ENCODE assay signal across 8 cellular contexts in the genomic region with DNA sequence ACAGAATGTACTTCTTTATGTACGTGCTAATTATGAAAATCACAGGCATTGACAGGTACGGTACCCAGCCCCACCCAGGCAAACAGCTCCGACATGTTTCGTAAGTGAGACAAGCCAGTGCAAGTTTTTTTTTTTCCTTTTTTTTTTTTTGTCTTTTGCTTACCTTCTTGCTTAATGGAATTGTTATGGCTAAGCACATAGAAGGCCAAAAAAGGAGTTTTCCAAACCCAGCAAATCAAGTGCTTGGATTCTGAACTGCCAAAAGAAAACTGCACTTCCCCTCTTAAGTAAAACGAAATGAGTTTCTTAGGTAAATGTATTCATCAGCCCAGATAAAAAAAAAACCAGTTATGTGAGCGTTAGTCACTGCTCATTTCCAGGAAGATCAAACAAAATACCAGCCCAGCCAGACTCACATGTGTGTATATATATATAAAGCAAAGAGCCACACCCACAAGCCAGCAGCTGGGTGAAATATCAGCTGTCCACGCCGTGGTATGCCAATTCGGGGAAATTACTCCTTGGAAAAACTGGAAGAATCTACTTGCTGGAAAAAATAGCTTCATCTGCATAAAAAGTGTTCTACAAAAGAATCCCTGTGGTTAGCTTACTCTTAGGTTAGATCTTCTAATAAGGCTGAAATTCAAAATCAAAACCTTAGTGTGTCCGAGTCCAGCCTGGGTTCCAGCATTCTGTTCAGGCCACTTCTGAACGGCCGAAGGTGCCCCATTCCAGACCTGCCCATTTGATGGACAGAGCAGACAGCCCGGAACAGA. TPM values are rescaled to one million over a fixed set of nuclear protein-coding genes. Genes with fewer than 3 reads are reported as not detected.
DNase-seq lines count a peak whose midpoint lies in the region; ATAC-seq and TF ChIP-seq lines count a peak whose summit lies in the region.

No MANE protein-coding gene starts in this region.

- no TSS peak for BruUV-seq in PC-3 (replicated peaks; lab: Mats Ljungman, UMichigan)

- peak overlapping the region; percentile 86 for H3K27ac ChIP-seq in PC-3 (ENCODE audit: low read length)
- H3K27ac ChIP-seq in adipose tissue (ENCODE audit: low read depth, low read length), result peak overlapping the region; percentile 61
- peak overlapping the region; percentile 77 for H3K27ac ChIP-seq in hepatocyte

- no peaks in the 10 kb centered on the region for H3K27me3 ChIP-seq in PC-3 (ENCODE audit: low read length)
- H3K27me3 ChIP-seq in hepatocyte, result no peaks in the 10 kb centered on the region

- H3K9me2 ChIP-seq in PC-3 (replicated peaks; ENCODE audit: low read length) (no peaks in the 10 kb centered on the region), hepatocyte (replicated peaks; ENCODE audit: insufficient read depth) (no peaks in the 10 kb centered on the region)

- H3K79me2 ChIP-seq in PC-3 (ENCODE audit: low read length), result peaks cover 41% of the 10 kb centered on the region
- H3K79me2 ChIP-seq in hepatocyte, result peaks cover 42% of the 10 kb centered on the region

- H3K4me3 ChIP-seq in PC-3 (ENCODE audit: low read length), result no peak overlapping the region
- no peak overlapping the region for H3K4me3 ChIP-seq in hepatocyte

- POLR2A ChIA-PET in PC-3 (lab: Charles Lee; ENCODE audit: unreplicated experiment), result interaction anchor here (0.6 to 1.2 kb wide), 6 partner anchors 8 to 803 kb away, joined by 3 to 17 read pairs (median 4); partner anchors contain the start of gene KLF6

- H3K4me2 ChIP-seq in PC-3 (ENCODE audit: low read length), result peak overlapping the region; percentile 46
- peak overlapping the region; percentile 78 for H3K4me2 ChIP-seq in hepatocyte

- peak; percentile 97 for DNase-seq in DMS53 (lab: John Stamatoyannopoulos, UW)
- peak; percentile 83 for DNase-seq in PC-3
- DNase-seq in hepatocyte (ENCODE audit: low spot score), result peak; percentile 77
- DNase-seq in stimulated activated naive CD4-positive, alpha-beta T cell (lab: John Stamatoyannopoulos, UW), result peak; percentile 19 to 67 (median 43)
- no peak for DNase-seq in NCI-H2227 treated with DMSO at 0.1 percent for 48 hours (lab: John Stamatoyannopoulos, UW)

- H4K20me1 ChIP-seq in PC-3 (ENCODE audit: low read length), result peaks cover 41% of the 10 kb centered on the region
- peaks cover 44% of the 10 kb centered on the region for H4K20me1 ChIP-seq in hepatocyte (ENCODE audit: insufficient read depth, poor library complexity, severe bottlenecking)

- WGBS in adipose tissue, 3 donors, result 37 to 48% (median 42%) methylated on average over 13 of the region's 13 CpGs
- WGBS in hepatocyte (ENCODE audit: low lambda C conversion rate, missing lambda C conversion rate), result 65% methylated on average over 13 of the region's 13 CpGs

- no peak for TF ChIP-seq CTCF in PC-3 (conservative IDR thresholded peaks at IDR 0.05; ENCODE audit: low read depth, low read length)
- TF ChIP-seq CTCF in hepatocyte (IDR thresholded peaks at IDR 0.05; ENCODE audit: poor library complexity), result no peak

- ATAC-seq in PC-3, result peak; percentile 18
- no peak for ATAC-seq in HG03457 (IDR thresholded peaks at IDR 0.05; ENCODE audit: unreplicated experiment)
- ATAC-seq in HG02798 (IDR thresholded peaks at IDR 0.05; ENCODE audit: poor library complexity, unreplicated experiment), result no peak

- intact Hi-C loops in PC-3 (cut with micrococcal nuclease), result loop anchor here (1.0 to 5.0 kb wide), 4 partner anchors 37 to 580 kb away; no protein-coding TSS in a partner anchor

- CTCF ChIA-PET in PC-3 (lab: Charles Lee), result interaction anchor here (1.0 kb wide), 1 partner anchor 579 kb away, joined by 3 read pairs; no protein-coding TSS in a partner anchor

- H2AFZ ChIP-seq in PC-3 (ENCODE audit: low read length) (no peak overlapping the region), hepatocyte (no peak overlapping the region)

- H3K9me3 ChIP-seq in PC-3 (ENCODE audit: low read length) (no peaks in the 10 kb centered on the region), hepatocyte (ENCODE audit: low read depth) (no peaks in the 10 kb centered on the region)

- peaks cover 46% of the 10 kb centered on the region for H3K36me3 ChIP-seq in PC-3 (ENCODE audit: low read depth, low read length)
- H3K36me3 ChIP-seq in hepatocyte (replicated peaks; ENCODE audit: insufficient read depth, low read depth), result peaks cover 15% of the 10 kb centered on the region

- peaks cover 3% of the 10 kb centered on the region for H3F3A ChIP-seq in PC-3 (ENCODE audit: low read length, unreplicated experiment)

- H3K4me1 ChIP-seq in PC-3 (ENCODE audit: insufficient read depth, low read length) (peaks cover 65% of the 10 kb centered on the region), hepatocyte (ENCODE audit: insufficient read depth) (peaks cover 36% of the 10 kb centered on the region)

- peak overlapping the region; percentile 43 for H3K9ac ChIP-seq in PC-3 (ENCODE audit: low read length)

RNA-seq across cellular contexts. Expression of gene KLF6, which starts 8.0 kb away (rescaled TPM):
- total RNA-seq in PC-3 (2014; rRNA removed), result 94.5 and 112 TPM in 2 replicates
- 100 to 1,000 TPM in 1 of 3 donors, 10 to 100 TPM in 2; 66.9 to 325 (median 73.8) TPM for polyA plus RNA-seq in adipose tissue
- 157 and 187 TPM in 2 replicates for total RNA-seq in hepatocyte
- 602 and 816 TPM in 2 replicates for polyA plus RNA-seq in hepatocyte
